In the genomic region with DNA sequence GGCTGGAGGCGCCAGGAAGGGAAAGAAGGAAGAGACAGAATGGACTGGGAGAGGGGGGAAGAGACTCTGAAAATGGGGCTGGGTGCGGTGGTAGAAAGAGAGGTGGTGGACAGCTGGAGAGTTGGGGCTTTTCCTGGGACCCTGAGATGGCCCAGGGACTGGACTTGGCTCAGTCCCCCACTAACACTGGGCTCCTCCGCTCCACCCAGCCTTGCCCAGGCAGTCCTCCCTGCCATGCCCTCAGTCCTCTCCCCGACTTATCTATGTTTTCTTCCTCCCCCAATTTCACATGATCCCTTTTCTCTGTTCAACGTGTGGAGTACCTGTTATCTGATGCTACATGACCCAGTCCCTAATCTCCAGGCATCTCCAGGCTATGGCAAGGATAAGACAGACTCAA, we compare ENCODE assay signal across 17 cellular contexts. TPM values are rescaled to one million over a fixed set of nuclear protein-coding genes. Genes with fewer than 3 reads are reported as not detected.
DNase-seq lines count a peak whose midpoint lies in the region; ATAC-seq and TF ChIP-seq lines count a peak whose summit lies in the region.
"Had no signal": no experiment of that assay in that cellular context is flagged by ENCODE, and none has a peak within 500 bp of the region (broad histone marks: within the 10 kb centered on the region; RNA-seq: fewer than 3 reads in every experiment).

No MANE protein-coding gene starts in this region.

- peaks cover 9% of the 10 kb centered on the region for H3F3A ChIP-seq in SK-N-SH (replicated peaks; ENCODE audit: insufficient read depth)

- H3K4me2 ChIP-seq in SK-N-SH, result no peak overlapping the region
- no peak overlapping the region for H3K4me2 ChIP-seq in osteoblast (ENCODE audit: insufficient read depth, low read length)
- H3K4me2 ChIP-seq: GM23338 had no signal

- TF ChIP-seq EP300 in SK-N-SH (IDR thresholded peaks at IDR 0.05; ENCODE audit: borderline replicate concordance in 1 of 2, low read depth in 1 of 2, low read length in 1 of 2), result no peak

- H3K27ac Mint-ChIP-seq in activated T-cell treated with anti-CD3 and anti-CD28 coated beads, Interleukin-2, amount 50 U/mL, for 72 hours, result no peak overlapping the region
- H3K27ac Mint-ChIP-seq: GM23338, H9 had no signal

- H3K36me3 ChIP-seq in SK-N-SH (replicated peaks in 1 of 2; ENCODE audit: control insufficient read depth in 1 of 2, insufficient read depth in 2 of 2, low read length in 1 of 2) (no peaks in the 10 kb centered on the region), cardiac muscle cell (no peaks in the 10 kb centered on the region), osteoblast (ENCODE audit: insufficient read depth, low read length) (no peaks in the 10 kb centered on the region)
- H3K36me3 ChIP-seq: BE2C had no signal

- H3K9me2 ChIP-seq in SK-N-SH, result no peaks in the 10 kb centered on the region

- peak; percentile 39 for ATAC-seq in left ventricle myocardium superior
- no peak for ATAC-seq in activated T-cell treated with anti-CD3 and anti-CD28 coated beads, Interleukin-2, amount 50 U/mL, for 72 hours (replicated peaks in 1 of 2)
- ATAC-seq in GM18873 (IDR thresholded peaks at IDR 0.05; ENCODE audit: low FRiP score, unreplicated experiment), result no peak
- ATAC-seq: GM12878 had no signal

- no peaks in the 10 kb centered on the region for H3K4me1 Mint-ChIP-seq in activated T-cell treated with anti-CD3 and anti-CD28 coated beads, Interleukin-2, amount 50 U/mL, for 72 hours (ENCODE audit: low read depth)

- H3K4me3 ChIP-seq in SK-N-SH (ENCODE audit: low read depth in 2 of 2, low read length in 1 of 2) (no peak overlapping the region), cardiac muscle cell (no peak overlapping the region), osteoblast (ENCODE audit: insufficient read depth, low read length) (no peak overlapping the region)
- H3K4me3 ChIP-seq: GM12878, GM23338 had no signal

- no peaks in the 10 kb centered on the region for H4K20me1 ChIP-seq in SK-N-SH (ENCODE audit: insufficient read depth)
- H4K20me1 ChIP-seq in osteoblast (ENCODE audit: insufficient read depth, low read length), result no peaks in the 10 kb centered on the region

- H3K9me3 Mint-ChIP-seq in activated T-cell treated with anti-CD3 and anti-CD28 coated beads, Interleukin-2, amount 50 U/mL, for 72 hours, result peaks cover 0 to 7% of the 10 kb centered on the region in 2 donors

- H3K9me3 ChIP-seq in SK-N-SH (no peaks in the 10 kb centered on the region), cardiac muscle cell (ENCODE audit: low read depth) (no peaks in the 10 kb centered on the region), osteoblast (ENCODE audit: low read depth, low read length) (no peaks in the 10 kb centered on the region)
- H3K9me3 ChIP-seq: BE2C had no signal

- H3K4me3 Mint-ChIP-seq in activated T-cell treated with anti-CD3 and anti-CD28 coated beads, Interleukin-2, amount 50 U/mL, for 72 hours, result no peak overlapping the region
- H3K4me3 Mint-ChIP-seq: GM23338, H9 had no signal

- peaks cover 1% of the 10 kb centered on the region; the same call in 1 of the 2 replicates for H3K27me3 ChIP-seq in SK-N-SH (ENCODE audit: insufficient read depth)
- H3K27me3 ChIP-seq in cardiac muscle cell, result no peaks in the 10 kb centered on the region
- peaks cover 45% of the 10 kb centered on the region for H3K27me3 ChIP-seq in osteoblast (ENCODE audit: insufficient read depth, low read length)

- H2AFZ ChIP-seq in SK-N-SH (ENCODE audit: low read depth) (no peak overlapping the region), osteoblast (ENCODE audit: low read length) (no peak overlapping the region)
- H2AFZ ChIP-seq: GM23338 had no signal

- intact Hi-C loops in left ventricle myocardium superior (cut with micrococcal nuclease), result no loop called here

- H3K36me3 Mint-ChIP-seq in activated T-cell treated with anti-CD3 and anti-CD28 coated beads, Interleukin-2, amount 50 U/mL, for 72 hours (ENCODE audit: insufficient read depth in 2 of 2), result peaks cover 0 to 1% of the 10 kb centered on the region in 2 donors

- H3K27ac ChIP-seq in SK-N-SH (ENCODE audit: low read depth in 2 of 2, low read length in 1 of 2), result no peak overlapping the region
- peak overlapping the region; percentile 96 for H3K27ac ChIP-seq in cardiac muscle cell
- no peak overlapping the region for H3K27ac ChIP-seq in osteoblast (ENCODE audit: low read depth, low read length)

- DNase-seq in SK-N-SH (no peak), cardiac muscle cell (ENCODE audit: low read depth in 1 of 2, low spot score in 1 of 2) (no peak), left ventricle myocardium superior (no peak), osteoblast (ENCODE audit: insufficient read length, low spot score, missing footprints) (peak; percentile 62), putamen (ENCODE audit: low spot score) (no peak)
- DNase-seq in activated T-cell treated with anti-CD3 and anti-CD28 coated beads, Interleukin-2, amount 50 U/mL, for 72 hours, result no peak
- DNase-seq: Calu3, DMS 273 treated with DMSO at 0.1 percent for 48 hours, H9, IMR-90 had no signal

- peaks cover 39% of the 10 kb centered on the region for H3K27me3 Mint-ChIP-seq in activated T-cell treated with anti-CD3 and anti-CD28 coated beads, Interleukin-2, amount 50 U/mL, for 72 hours (ENCODE audit: low read depth)

- TF ChIP-seq CTCF in SK-N-SH (IDR thresholded peaks at IDR 0.05), result no peak
- TF ChIP-seq CTCF in cardiac muscle cell (IDR thresholded peaks at IDR 0.05; ENCODE audit: low read depth, low read length), result no peak
- no peak for TF ChIP-seq CTCF in osteoblast (IDR thresholded peaks at IDR 0.05; ENCODE audit: extremely low read depth, low read depth, low read length)

- TF ChIP-seq RAD21 in SK-N-SH (IDR thresholded peaks at IDR 0.05; ENCODE audit: low read length), result no peak

- CTCF ChIA-PET in SK-N-SH (lab: Yijun Ruan, JAX), result no interaction called here

- POLR2A ChIA-PET in SK-N-SH (lab: Yijun Ruan, JAX), result no interaction called here

- WGBS in SK-N-SH (ENCODE audit: low lambda C conversion rate), result 32% methylated on average over 5 of the region's 5 CpGs

- H3K9ac ChIP-seq in SK-N-SH, result no peak overlapping the region

- H3K79me2 ChIP-seq in SK-N-SH (ENCODE audit: insufficient read depth) (no peaks in the 10 kb centered on the region), osteoblast (ENCODE audit: insufficient read depth, low read length) (no peaks in the 10 kb centered on the region)

- H3K4me1 ChIP-seq in SK-N-SH (ENCODE audit: control insufficient read depth in 1 of 2, insufficient read depth in 2 of 2, low read depth in 1 of 2, low read length in 1 of 2) (peaks cover 0 to 29% of the 10 kb centered on the region in 2 experiments; a peak in 1 of 4 replicates), cardiac muscle cell (ENCODE audit: low read depth) (peaks cover 65% of the 10 kb centered on the region), osteoblast (ENCODE audit: insufficient read depth, low read length) (no peaks in the 10 kb centered on the region)
- H3K4me1 ChIP-seq: BE2C had no signal

TF ChIP-seq in SK-N-SH, 30 proteins besides CTCF, POLR2A, EP300 and RAD21:
- peak; percentile 3; the same call in 1 of the 2 replicates for TF ChIP-seq GATA2 (CRISPR knock-in tag; IDR thresholded peaks at IDR 0.05)
- TF ChIP-seq MXI1 (IDR thresholded peaks at IDR 0.05; ENCODE audit: low read depth, low read length), result no peak
- TF ChIP-seq, protein P1, sequence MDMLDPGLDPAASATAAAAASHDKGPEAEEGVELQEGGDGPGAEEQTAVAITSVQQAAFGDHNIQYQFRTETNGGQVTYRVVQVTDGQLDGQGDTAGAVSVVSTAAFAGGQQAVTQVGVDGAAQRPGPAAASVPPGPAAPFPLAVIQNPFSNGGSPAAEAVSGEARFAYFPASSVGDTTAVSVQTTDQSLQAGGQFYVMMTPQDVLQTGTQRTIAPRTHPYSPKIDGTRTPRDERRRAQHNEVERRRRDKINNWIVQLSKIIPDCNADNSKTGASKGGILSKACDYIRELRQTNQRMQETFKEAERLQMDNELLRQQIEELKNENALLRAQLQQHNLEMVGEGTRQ (IDR thresholded peaks at IDR 0.05; ENCODE audit: borderline replicate concordance, low read depth, low read length), result no peak
- TF ChIP-seq TAF1 (IDR thresholded peaks at IDR 0.05; ENCODE audit: borderline replicate concordance, low read depth, low read length), result no peak
- TF ChIP-seq EZH2phosphoT487 (IDR thresholded peaks at IDR 0.05; ENCODE audit: borderline replicate concordance, low read depth), result no peak

RNA-seq across cellular contexts. Expression of a gene that starts 6.3 kb away (rescaled TPM):
- polyA plus RNA-seq in SK-N-SH (2012; rRNA removed), result not detected in 2 replicates
- polyA plus RNA-seq in SK-N-SH (2012; cell fraction: cytosol; rRNA removed), result not detected in 2 replicates
- not detected in 2 replicates for polyA plus RNA-seq in SK-N-SH (2012; cell fraction: nucleus; rRNA removed)
- total RNA-seq in cardiac muscle cell, result 93.1 and 159 TPM in 2 replicates
- polyA plus RNA-seq in cardiac muscle cell, result 59.2 and 102 TPM in 2 replicates
- total RNA-seq in left ventricle myocardium superior, result 21.1 TPM
- total RNA-seq in osteoblast, result not detected in 2 replicates
- not detected for total RNA-seq in activated T-cell treated with anti-CD3 and anti-CD28 coated beads, Interleukin-2, amount 50 U/mL, for 72 hours
- total RNA-seq: Daoy, HT-29, IMR-90 had no signal
- polyA plus RNA-seq: AG04450, IMR-90 had no signal

Comparison
In these comparisons a context has a peak if more than half of its experiments do, and no peak if none do; other contexts are left out.
1. RNA of a gene that starts 6.3 kb away (total RNA-seq): 93.1 to 159 TPM in cardiac muscle cell and 21.1 TPM in left ventricle myocardium superior (single experiment); not detected in activated T-cell treated with anti-CD3 and anti-CD28 coated beads, Interleukin-2, amount 50 U/mL, for 72 hours and not detected in osteoblast; every median in the first group is over 10 times any median in the second.